Comparison of ENCODE assay signal across 8 cellular contexts in genomic region chr6:13709698-13710551, GRCh38. TPM values are rescaled to one million over a fixed set of nuclear protein-coding genes. Genes with fewer than 3 reads are reported as not detected.
A peak's percentile ranks its signal among the peaks of the same experiment; 100 is the strongest.
DNase-seq lines count a peak whose midpoint lies in the region; ATAC-seq and TF ChIP-seq lines count a peak whose summit lies in the region.

No MANE protein-coding gene starts in this region.

- ATAC-seq in Panc1 (no peak), GM21381 (IDR thresholded peaks at IDR 0.05; ENCODE audit: unreplicated experiment) (no peak)

- no peaks in the 10 kb centered on the region for H3K27me3 ChIP-seq in right atrium auricular region
- no peaks in the 10 kb centered on the region for H3K27me3 ChIP-seq in Panc1 (ENCODE audit: control insufficient read depth, insufficient read depth, low read length)
- no peaks in the 10 kb centered on the region for H3K27me3 ChIP-seq in muscle layer of colon (ENCODE audit: control insufficient read depth in 1 of 2, insufficient read depth in 2 of 2, low read length in 2 of 2)

- H3K9ac ChIP-seq in muscle layer of colon (ENCODE audit: low read length) = peak overlapping the region; percentile 95

- intact Hi-C loops in cardiac septum (cut with DNase I) = loop anchor here (2.0 to 5.0 kb wide), 3 partner anchors 52 to 102 kb away; partner anchors contain the start of genes MCUR1 and NOL7
- intact Hi-C loops in Panc1 (cut with micrococcal nuclease; ENCODE audit: unreplicated experiment) = loop anchor here (10.0 kb wide), 1 partner anchor 55 kb away; no protein-coding TSS in a partner anchor

- H3K4me1 ChIP-seq in right atrium auricular region = peaks cover 0 to 30% of the 10 kb centered on the region in 2 donors
- H3K4me1 ChIP-seq in Panc1 (ENCODE audit: control insufficient read depth, insufficient read depth, low read length) = peaks cover 15% of the 10 kb centered on the region
- peaks cover 26% of the 10 kb centered on the region for H3K4me1 ChIP-seq in muscle layer of colon (ENCODE audit: insufficient read depth, low read length)

- in situ Hi-C loops in Panc1 (cut with HindIII; ENCODE audit: low pct_unique_long_range_greater_than_20kb, low sequenced_read_pairs) = no loop called here

- H3K4me3 ChIP-seq in right atrium auricular region = peak overlapping the region; percentile 62 to 80
- peak overlapping the region; percentile 68 to 77 for H3K4me3 ChIP-seq in Panc1 (ENCODE audit: low read depth in 2 of 2, low read length in 2 of 2)
- peak overlapping the region; percentile 77 for H3K4me3 ChIP-seq in coronary artery
- H3K4me3 ChIP-seq in muscle layer of colon (ENCODE audit: low read depth in 1 of 2, low read length in 2 of 2) = peak overlapping the region; percentile 90 to 92

- H3K9me3 ChIP-seq in right atrium auricular region (no peaks in the 10 kb centered on the region), Panc1 (ENCODE audit: control insufficient read depth, insufficient read depth, low read depth, low read length) (no peaks in the 10 kb centered on the region), muscle layer of colon (ENCODE audit: low read length) (no peaks in the 10 kb centered on the region)

- H3K27ac ChIP-seq in right atrium auricular region = peak overlapping the region; percentile 95 to 96
- H3K27ac ChIP-seq in Panc1 (ENCODE audit: low read length) = peak overlapping the region; percentile 88
- H3K27ac ChIP-seq in coronary artery = peak overlapping the region; percentile 86 to 98
- peak overlapping the region; percentile 67 for H3K27ac ChIP-seq in muscle layer of colon (ENCODE audit: low read depth, low read length)

- CTCF ChIA-PET in Panc1 (lab: Charles Lee) = no interaction called here
- CTCF ChIA-PET in GM10248 (lab: Yijun Ruan, JAX) = interaction anchor here (1.2 to 2.6 kb wide), 6 partner anchors 9 to 135 kb away, joined by 3 to 12 read pairs (median 8); partner anchors contain the start of gene SIRT5

- TF ChIP-seq CTCF in right atrium auricular region (IDR thresholded peaks at IDR 0.05) (no peak), Panc1 (IDR thresholded peaks at IDR 0.05) (no peak), coronary artery (IDR thresholded peaks at IDR 0.05) (no peak), GM10248 (IDR thresholded peaks at IDR 0.05; ENCODE audit: control extremely low read depth, extremely low read depth, low read depth, missing control alignments) (no peak)

- DNase-seq in right atrium auricular region (ENCODE audit: low spot score) = no peak
- DNase-seq in cardiac septum (ENCODE audit: low spot score) = no peak
- no peak for DNase-seq in Panc1 (ENCODE audit: low read depth, low spot score)
- DNase-seq in coronary artery (ENCODE audit: low spot score) = no peak
- no peak for DNase-seq in GM10248 (ENCODE audit: extremely low spot score)
- no peak for DNase-seq in D341Med (ENCODE audit: low spot score)

- BruUV-seq in Panc1 (replicated peaks; lab: Mats Ljungman, UMichigan) = TSS peak; percentile 69

- POLR2A ChIA-PET in Panc1 (lab: Charles Lee) = interaction anchor here (1.0 kb wide), 1 partner anchor 104 kb away, joined by 3 read pairs; the partner anchor contains the start of gene MCUR1
- POLR2A ChIA-PET in GM10248 (lab: Yijun Ruan, JAX) = no interaction called here

- H3K36me3 ChIP-seq in right atrium auricular region (no peaks in the 10 kb centered on the region), Panc1 (ENCODE audit: control insufficient read depth, insufficient read depth, low read length) (no peaks in the 10 kb centered on the region; the same call in 1 of the 2 replicates), muscle layer of colon (ENCODE audit: insufficient read depth, low read length) (no peaks in the 10 kb centered on the region)

RNA-seq across cellular contexts. Expression of gene RANBP9, which starts 1.7 kb away (rescaled TPM):
- total RNA-seq in right atrium auricular region (10 to 100 TPM; 28.4 TPM), cardiac septum (40.2 TPM), Panc1 (2021; ENCODE audit: unreplicated experiment) (44.5 TPM)
- 23.4 TPM for polyA plus RNA-seq in Panc1 (2012; ENCODE audit: insufficient read length)
